ENCODE assay signal across 1 cellular context in the genomic region with DNA sequence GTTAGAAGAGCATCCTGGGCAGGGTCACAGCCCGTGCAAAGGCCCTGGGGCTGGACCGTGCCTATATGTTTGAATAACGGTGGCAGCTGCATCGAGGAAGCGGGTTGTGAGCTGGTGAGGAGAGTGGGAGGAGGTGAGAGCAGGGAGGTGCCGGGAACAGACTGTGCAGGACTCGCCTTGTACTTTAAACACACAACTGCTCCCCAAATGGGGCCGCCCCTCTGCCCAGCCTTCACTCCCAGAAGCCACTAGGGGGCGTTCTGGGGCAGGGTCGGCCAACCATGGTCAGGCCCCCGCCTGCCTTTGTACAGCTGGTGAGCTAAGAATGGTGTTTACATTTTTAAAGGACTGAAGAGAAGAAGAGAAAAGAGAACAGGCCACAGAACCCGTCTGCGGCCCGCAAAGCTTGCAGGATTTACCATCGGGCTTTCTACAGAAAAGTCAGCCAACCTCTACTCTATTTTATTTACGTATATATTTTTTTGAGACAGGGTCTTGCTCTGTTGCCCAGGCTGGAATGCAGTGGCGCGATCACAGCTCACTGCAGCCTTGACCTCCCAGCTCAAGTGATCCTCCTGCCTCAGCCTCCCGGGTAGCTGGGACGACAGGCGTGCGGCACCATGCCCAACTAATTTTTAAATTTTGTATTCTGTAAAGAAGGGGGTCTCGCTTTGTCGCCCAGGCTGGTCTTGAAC.
TF ChIP-seq lines count a peak whose summit lies in the region.

No MANE protein-coding gene starts in this region.

TF ChIP-seq in GM12878, 131 proteins besides CTCF, POLR2A, EP300 and RAD21 (continued from another document):
- 0 out of 2 replicates have a peak, but pooled peaks have one; percentile 59 for TF ChIP-seq PAX5 (IDR thresholded peaks at IDR 0.05; ENCODE audit: borderline replicate concordance, low read depth, low read length)
- TF ChIP-seq YY1 (IDR thresholded peaks at IDR 0.05; ENCODE audit: low read depth, low read length) = peak; percentile 52; the same call in 1 of the 2 replicates
- 0 out of 4 replicates have a peak, but pooled peaks of 1 of the 2 experiments have one; percentile 6 for TF ChIP-seq BHLHE40 (IDR thresholded peaks at IDR 0.05; ENCODE audit: borderline replicate concordance in 1 of 2, low read depth in 2 of 2, low read length in 1 of 2)
